In the genomic region with DNA sequence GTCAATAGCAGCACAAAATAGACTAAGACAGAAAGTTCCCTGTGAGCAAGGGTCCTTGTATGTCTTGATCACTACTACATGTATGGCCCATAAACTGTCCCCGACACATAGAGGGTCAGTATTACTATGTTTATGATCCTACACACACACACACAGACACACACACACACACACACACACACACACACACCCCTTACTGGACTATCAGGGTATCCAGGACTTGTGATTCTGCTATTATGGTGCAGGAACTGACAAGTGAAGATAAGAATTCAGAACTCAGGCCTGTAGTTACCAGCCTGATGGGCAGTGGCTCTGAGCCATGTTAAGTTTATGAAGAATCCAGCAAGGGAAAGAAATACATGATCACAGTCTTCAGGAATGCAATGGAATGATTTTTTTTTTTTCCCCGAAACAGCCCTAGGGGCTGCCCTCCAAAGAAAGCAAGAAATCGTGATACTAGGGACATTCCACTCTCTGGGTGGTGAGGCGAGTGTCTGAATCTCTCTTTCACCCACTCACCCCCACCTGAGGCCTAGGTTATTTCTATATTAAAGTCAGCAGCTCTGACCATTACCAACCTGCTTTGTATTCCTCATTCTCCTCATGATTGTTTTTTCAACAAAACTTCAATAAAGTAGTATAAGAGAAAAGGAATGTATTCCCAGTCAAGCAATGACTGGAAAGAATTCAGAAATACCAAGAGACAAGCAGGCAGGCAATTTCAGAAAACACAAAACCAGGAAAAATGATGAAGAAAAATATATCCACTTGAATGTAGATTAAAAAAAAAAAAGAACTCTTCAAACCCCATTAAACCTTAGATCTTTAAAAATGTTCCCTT, we compare ENCODE assay signal across 11 cellular contexts.
DNase-seq lines count a peak whose midpoint lies in the region; ATAC-seq and TF ChIP-seq lines count a peak whose summit lies in the region.
"Had no signal": no experiment of that assay in that cellular context is flagged by ENCODE, and none has a peak within 500 bp of the region (broad histone marks: within the 10 kb centered on the region; RNA-seq: fewer than 3 reads in every experiment).

No MANE protein-coding gene starts in this region.

- TF ChIP-seq RAD21 in SK-N-SH (IDR thresholded peaks at IDR 0.05; ENCODE audit: low read length): no peak

- WGBS in SK-N-SH (ENCODE audit: low lambda C conversion rate): 10% methylated on average over 4 of the region's 4 CpGs
- WGBS in hepatocyte (ENCODE audit: low lambda C conversion rate, missing lambda C conversion rate): 72% methylated on average over 4 of the region's 4 CpGs

- POLR2A ChIA-PET in SK-N-SH (lab: Yijun Ruan, JAX): no interaction called here

- H3K4me3 ChIP-seq in SK-N-SH (ENCODE audit: low read depth in 2 of 2, low read length in 1 of 2): no peak overlapping the region
- no peak overlapping the region for H3K4me3 ChIP-seq in astrocyte of the spinal cord (ENCODE audit: low read depth, low read length)
- H3K4me3 ChIP-seq in hepatocyte: no peak overlapping the region

- H3K36me3 Mint-ChIP-seq in type B pancreatic cell: no peaks in the 10 kb centered on the region

- ATAC-seq in SK-N-SH treated with all-trans-retinoic acid at 6 μM for 48 hours: peak; percentile 47; the same call in 2 of the 3 replicates
- no peak for ATAC-seq in HG02870 (IDR thresholded peaks at IDR 0.05; ENCODE audit: unreplicated experiment)

- no peak overlapping the region; the same call in 1 of the 2 replicates for H3K4me2 ChIP-seq in SK-N-SH
- H3K4me2 ChIP-seq in hepatocyte: no peak overlapping the region

- no peaks in the 10 kb centered on the region for H3K9me2 ChIP-seq in SK-N-SH
- no peaks in the 10 kb centered on the region for H3K9me2 ChIP-seq in hepatocyte (replicated peaks; ENCODE audit: insufficient read depth)

- H3K27ac Mint-ChIP-seq in type B pancreatic cell: no peak overlapping the region
- H3K27ac Mint-ChIP-seq: stimulated activated naive CD8-positive, alpha-beta T cell treated with anti-CD3 and anti-CD28 coated beads, Interleukin-15, Interleukin-2, amounts not matched to agents 100 ng/mL and 50 ng/mL, for 24 hours had no signal

- H3K79me2 ChIP-seq in SK-N-SH (ENCODE audit: insufficient read depth) (no peaks in the 10 kb centered on the region), hepatocyte (no peaks in the 10 kb centered on the region)

- CTCF ChIA-PET in SK-N-SH (lab: Yijun Ruan, JAX): no interaction called here

- H3K36me3 ChIP-seq in SK-N-SH (replicated peaks in 1 of 2; ENCODE audit: control insufficient read depth in 1 of 2, insufficient read depth in 2 of 2, low read length in 1 of 2): no peaks in the 10 kb centered on the region
- no peaks in the 10 kb centered on the region for H3K36me3 ChIP-seq in hepatocyte (replicated peaks; ENCODE audit: insufficient read depth, low read depth)

- H3K9me3 Mint-ChIP-seq in type B pancreatic cell: peaks cover 7% of the 10 kb centered on the region
- H3K9me3 Mint-ChIP-seq: stimulated activated naive CD8-positive, alpha-beta T cell treated with anti-CD3 and anti-CD28 coated beads, Interleukin-15, Interleukin-2, amounts not matched to agents 100 ng/mL and 50 ng/mL, for 24 hours had no signal

- DNase-seq in SK-N-SH: no peak
- peak; percentile 89 for DNase-seq in astrocyte of the spinal cord (ENCODE audit: low read depth, low spot score)
- peak; percentile 13 for DNase-seq in hepatocyte (ENCODE audit: low spot score)
- DNase-seq in type B pancreatic cell (ENCODE audit: extremely low spot score, unreplicated experiment): no peak
- no peak for DNase-seq in GDM1 (lab: John Stamatoyannopoulos, UW)
- DNase-seq in UCSD-AML1 (lab: John Stamatoyannopoulos, UW; ENCODE audit: unreplicated experiment): no peak
- DNase-seq: NCI-H1694 had no signal

- H3K27me3 ChIP-seq in SK-N-SH (ENCODE audit: insufficient read depth): peaks cover under 1% of the 10 kb centered on the region; the same call in 1 of the 2 replicates
- H3K27me3 ChIP-seq in hepatocyte: no peaks in the 10 kb centered on the region

- H3K27me3 Mint-ChIP-seq in type B pancreatic cell: no peaks in the 10 kb centered on the region

- H3K9me3 ChIP-seq in SK-N-SH: no peaks in the 10 kb centered on the region
- H3K9me3 ChIP-seq in hepatocyte (ENCODE audit: low read depth): no peaks in the 10 kb centered on the region

- no peak overlapping the region for H2AFZ ChIP-seq in SK-N-SH (ENCODE audit: low read depth)
- H2AFZ ChIP-seq in hepatocyte: no peak overlapping the region

- 0 out of 4 replicates have a peak overlapping the region, but pooled peaks of 1 of the 2 experiments have one; percentile 16 for H3K27ac ChIP-seq in SK-N-SH (ENCODE audit: low read depth in 2 of 2, low read length in 1 of 2)
- peak overlapping the region; percentile 31 for H3K27ac ChIP-seq in hepatocyte
- H3K27ac ChIP-seq: 22Rv1 had no signal

- peaks cover 3% of the 10 kb centered on the region for H3F3A ChIP-seq in SK-N-SH (replicated peaks; ENCODE audit: insufficient read depth)

- H4K20me1 ChIP-seq in SK-N-SH (ENCODE audit: insufficient read depth) (no peaks in the 10 kb centered on the region), hepatocyte (ENCODE audit: insufficient read depth, poor library complexity, severe bottlenecking) (no peaks in the 10 kb centered on the region)

- no peak for TF ChIP-seq EP300 in SK-N-SH (IDR thresholded peaks at IDR 0.05; ENCODE audit: borderline replicate concordance in 1 of 2, low read depth in 1 of 2, low read length in 1 of 2)

- TF ChIP-seq CTCF in SK-N-SH (IDR thresholded peaks at IDR 0.05): no peak
- no peak for TF ChIP-seq CTCF in astrocyte of the spinal cord (IDR thresholded peaks at IDR 0.05; ENCODE audit: low read depth, low read length)
- TF ChIP-seq CTCF in hepatocyte (IDR thresholded peaks at IDR 0.05; ENCODE audit: poor library complexity): no peak
- TF ChIP-seq CTCF in type B pancreatic cell (conservative IDR thresholded peaks at IDR 0.05): no peak

- H3K4me1 Mint-ChIP-seq in type B pancreatic cell (ENCODE audit: unreplicated experiment): no peaks in the 10 kb centered on the region

- peak overlapping the region; percentile 32 for H3K4me3 Mint-ChIP-seq in type B pancreatic cell
- H3K4me3 Mint-ChIP-seq: stimulated activated naive CD8-positive, alpha-beta T cell treated with anti-CD3 and anti-CD28 coated beads, Interleukin-15, Interleukin-2, amounts not matched to agents 100 ng/mL and 50 ng/mL, for 24 hours had no signal

- in situ Hi-C loops in astrocyte of the spinal cord (cut with HindIII; ENCODE audit: low sequenced_read_pairs): no loop called here

- no peaks in the 10 kb centered on the region for H3K4me1 ChIP-seq in SK-N-SH (ENCODE audit: control insufficient read depth in 1 of 2, insufficient read depth in 2 of 2, low read depth in 1 of 2, low read length in 1 of 2)
- H3K4me1 ChIP-seq in hepatocyte (ENCODE audit: insufficient read depth): no peaks in the 10 kb centered on the region

- H3K9ac ChIP-seq in SK-N-SH: no peak overlapping the region

TF ChIP-seq in SK-N-SH treated with all-trans-retinoic acid at 6 μM for 48 hours, 23 proteins besides CTCF, POLR2A, EP300 and RAD21 (continues in another document):
- TF ChIP-seq ZNF70 (CRISPR knock-in tag; IDR thresholded peaks at IDR 0.05): no peak
- TF ChIP-seq, protein P1, sequence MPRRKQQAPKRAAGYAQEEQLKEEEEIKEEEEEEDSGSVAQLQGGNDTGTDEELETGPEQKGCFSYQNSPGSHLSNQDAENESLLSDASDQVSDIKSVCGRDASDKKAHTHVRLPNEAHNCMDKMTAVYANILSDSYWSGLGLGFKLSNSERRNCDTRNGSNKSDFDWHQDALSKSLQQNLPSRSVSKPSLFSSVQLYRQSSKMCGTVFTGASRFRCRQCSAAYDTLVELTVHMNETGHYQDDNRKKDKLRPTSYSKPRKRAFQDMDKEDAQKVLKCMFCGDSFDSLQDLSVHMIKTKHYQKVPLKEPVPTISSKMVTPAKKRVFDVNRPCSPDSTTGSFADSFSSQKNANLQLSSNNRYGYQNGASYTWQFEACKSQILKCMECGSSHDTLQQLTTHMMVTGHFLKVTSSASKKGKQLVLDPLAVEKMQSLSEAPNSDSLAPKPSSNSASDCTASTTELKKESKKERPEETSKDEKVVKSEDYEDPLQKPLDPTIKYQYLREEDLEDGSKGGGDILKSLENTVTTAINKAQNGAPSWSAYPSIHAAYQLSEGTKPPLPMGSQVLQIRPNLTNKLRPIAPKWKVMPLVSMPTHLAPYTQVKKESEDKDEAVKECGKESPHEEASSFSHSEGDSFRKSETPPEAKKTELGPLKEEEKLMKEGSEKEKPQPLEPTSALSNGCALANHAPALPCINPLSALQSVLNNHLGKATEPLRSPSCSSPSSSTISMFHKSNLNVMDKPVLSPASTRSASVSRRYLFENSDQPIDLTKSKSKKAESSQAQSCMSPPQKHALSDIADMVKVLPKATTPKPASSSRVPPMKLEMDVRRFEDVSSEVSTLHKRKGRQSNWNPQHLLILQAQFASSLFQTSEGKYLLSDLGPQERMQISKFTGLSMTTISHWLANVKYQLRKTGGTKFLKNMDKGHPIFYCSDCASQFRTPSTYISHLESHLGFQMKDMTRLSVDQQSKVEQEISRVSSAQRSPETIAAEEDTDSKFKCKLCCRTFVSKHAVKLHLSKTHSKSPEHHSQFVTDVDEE (CRISPR knock-in tag; IDR thresholded peaks at IDR 0.05): no peak
- TF ChIP-seq ZNF8 (CRISPR knock-in tag; IDR thresholded peaks at IDR 0.05): no peak

TF ChIP-seq in SK-N-SH, 30 proteins besides CTCF, POLR2A, EP300 and RAD21:
- TF ChIP-seq USF2 (IDR thresholded peaks at IDR 0.05; ENCODE audit: borderline replicate concordance, low read depth, low read length) (no peak), MEF2A (IDR thresholded peaks at IDR 0.05; ENCODE audit: borderline replicate concordance, low read depth) (no peak)

Comparison
In these comparisons a context has a peak if more than half of its experiments do, and no peak if none do; other contexts are left out.
1. DNase-seq: peak in astrocyte of the spinal cord (single experiment) and hepatocyte (single experiment); none in SK-N-SH (single experiment), type B pancreatic cell (single experiment), GDM1 (single experiment) and UCSD-AML1 (single experiment).